ENCODE assay signal across 16 cellular contexts in the genomic region with DNA sequence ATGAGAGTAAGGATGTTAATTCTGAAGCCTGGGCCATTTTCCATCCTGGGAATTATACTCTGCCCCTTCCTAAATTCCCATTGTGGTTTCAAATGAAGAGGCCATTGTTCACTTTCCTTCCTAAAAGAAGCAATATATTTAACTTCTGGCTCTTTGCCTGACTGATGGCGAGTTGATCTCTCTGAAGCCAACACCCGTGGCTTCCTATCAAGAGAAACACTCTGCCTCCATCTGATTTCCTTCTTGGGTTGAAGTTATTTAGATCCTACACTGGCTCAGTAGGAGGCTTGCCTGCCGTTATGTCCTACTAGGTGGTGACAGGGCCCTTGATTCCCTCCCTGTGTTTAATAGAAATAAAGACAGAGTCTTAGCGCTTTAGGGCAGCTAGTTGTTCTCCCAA.
A peak's percentile ranks its signal among the peaks of the same experiment; 100 is the strongest.
DNase-seq lines count a peak whose midpoint lies in the region; ATAC-seq and TF ChIP-seq lines count a peak whose summit lies in the region.
"Had no signal": no experiment of that assay in that cellular context is flagged by ENCODE, and none has a peak within 500 bp of the region (broad histone marks: within the 10 kb centered on the region; RNA-seq: fewer than 3 reads in every experiment).

No MANE protein-coding gene starts in this region.

- peaks cover 100% of the 10 kb centered on the region for H3K4me1 ChIP-seq in CD4-positive, alpha-beta memory T cell (ENCODE audit: insufficient read depth, low read length)
- peaks cover 73% of the 10 kb centered on the region for H3K4me1 ChIP-seq in DND-41 (ENCODE audit: insufficient read depth, low read length)
- H3K4me1 ChIP-seq in ascending aorta, result peaks cover 6 to 12% of the 10 kb centered on the region in 2 donors
- H3K4me1 ChIP-seq in Peyer's patch, result peaks cover 0 to 8% (median 3%) of the 10 kb centered on the region in 4 donors
- H3K4me1 ChIP-seq: colonic mucosa, HAP-1 had no signal

- peaks cover 15 to 24% of the 10 kb centered on the region in 2 donors for H3K36me3 Mint-ChIP-seq in CD4-positive, alpha-beta memory T cell
- no peaks in the 10 kb centered on the region for H3K36me3 Mint-ChIP-seq in natural killer cell
- H3K36me3 Mint-ChIP-seq: stimulated activated memory B cell treated with anti-CD40 and anti-IgM and Interleukin-4, amounts not matched to agents 10 μg/mL and 1 μg/mL and 100 μg/mL, for 72 hours had no signal

- peaks cover 0 to 73% (median 36%) of the 10 kb centered on the region in 4 donors for H3K4me1 Mint-ChIP-seq in CD4-positive, alpha-beta memory T cell
- no peaks in the 10 kb centered on the region for H3K4me1 Mint-ChIP-seq in natural killer cell

- TF ChIP-seq CTCF in DND-41 (IDR thresholded peaks at IDR 0.05; ENCODE audit: borderline replicate concordance, extremely low read depth, low read length, poor library complexity, severe bottlenecking) (no peak), ascending aorta (IDR thresholded peaks at IDR 0.05) (no peak), natural killer cell (IDR thresholded peaks at IDR 0.05) (no peak), Peyer's patch (IDR thresholded peaks at IDR 0.05) (no peak)

- H3K4me3 ChIP-seq in CD4-positive, alpha-beta memory T cell (ENCODE audit: low read length in 2 of 2), result no peak overlapping the region
- H3K4me3 ChIP-seq in DND-41 (ENCODE audit: low read depth in 1 of 2, low read length in 2 of 2) (no peak overlapping the region), ascending aorta (no peak overlapping the region), Peyer's patch (no peak overlapping the region)
- H3K4me3 ChIP-seq: colonic mucosa, gastroesophageal sphincter, HAP-1, left lung, ovary had no signal

- H3K9me3 ChIP-seq in CD4-positive, alpha-beta memory T cell (ENCODE audit: control insufficient read depth in 1 of 2, low read length in 2 of 2), result no peaks in the 10 kb centered on the region
- H3K9me3 ChIP-seq in DND-41 (ENCODE audit: insufficient read depth, low read length, severe bottlenecking) (no peaks in the 10 kb centered on the region), ascending aorta (no peaks in the 10 kb centered on the region), Peyer's patch (no peaks in the 10 kb centered on the region)
- H3K9me3 ChIP-seq: colonic mucosa, gastroesophageal sphincter, HAP-1, left lung, ovary had no signal

- no peaks in the 10 kb centered on the region for H3K27me3 Mint-ChIP-seq in CD4-positive, alpha-beta memory T cell
- no peaks in the 10 kb centered on the region for H3K27me3 Mint-ChIP-seq in natural killer cell (ENCODE audit: low read depth in 2 of 2)

- CTCF ChIA-PET in CD4-positive, alpha-beta memory T cell (lab: Charles Lee; ENCODE audit: partially characterized antibody), result interaction anchor here (0.7 to 1.0 kb wide), 2 partner anchors 29 to 133 kb away, joined by 3 read pairs; no protein-coding TSS in a partner anchor

- H3K27me3 ChIP-seq in CD4-positive, alpha-beta memory T cell (ENCODE audit: insufficient read depth, low read length), result no peaks in the 10 kb centered on the region
- H3K27me3 ChIP-seq in DND-41 (ENCODE audit: insufficient read depth, low read length, poor library complexity) (no peaks in the 10 kb centered on the region), ascending aorta (no peaks in the 10 kb centered on the region), Peyer's patch (no peaks in the 10 kb centered on the region)
- H3K27me3 ChIP-seq: colonic mucosa, gastroesophageal sphincter, left lung, ovary had no signal

- H3K79me2 ChIP-seq in DND-41 (ENCODE audit: insufficient read depth, low read length), result peaks cover 99% of the 10 kb centered on the region

- ATAC-seq in DND-41 (ENCODE audit: insufficient read depth, low read depth) (no peak), natural killer cell (no peak), HG03196 (IDR thresholded peaks at IDR 0.05; ENCODE audit: unreplicated experiment) (no peak)
- ATAC-seq: gastroesophageal sphincter; left lung; Panc1; stimulated activated memory B cell treated with anti-CD40 and anti-IgM and Interleukin-4, amounts not matched to agents 10 μg/mL and 1 μg/mL and 100 μg/mL, for 72 hours had no signal

- no peak overlapping the region for H3K4me2 ChIP-seq in DND-41 (ENCODE audit: insufficient read depth, low read length)

- H3K9ac ChIP-seq in DND-41 (ENCODE audit: low read depth, low read length), result peak overlapping the region; percentile 47; the same call in 1 of the 2 replicates

- peak overlapping the region in 7 of 8 donors; percentile 12 to 74 (median 43) for H3K4me3 Mint-ChIP-seq in CD4-positive, alpha-beta memory T cell
- H3K4me3 Mint-ChIP-seq in natural killer cell, result peak overlapping the region; percentile 77
- H3K4me3 Mint-ChIP-seq: stimulated activated memory B cell treated with anti-CD40 and anti-IgM and Interleukin-4, amounts not matched to agents 10 μg/mL and 1 μg/mL and 100 μg/mL, for 72 hours had no signal

- H3K36me3 ChIP-seq in CD4-positive, alpha-beta memory T cell (ENCODE audit: insufficient read depth, low read length), result no peaks in the 10 kb centered on the region
- H3K36me3 ChIP-seq in DND-41 (ENCODE audit: insufficient read depth, low read length), result peaks cover 19% of the 10 kb centered on the region
- no peaks in the 10 kb centered on the region for H3K36me3 ChIP-seq in ascending aorta
- H3K36me3 ChIP-seq in Peyer's patch, result no peaks in the 10 kb centered on the region
- H3K36me3 ChIP-seq: colonic mucosa, gastroesophageal sphincter, HAP-1, left lung, ovary had no signal

- peak overlapping the region; percentile 12 for H3K27ac ChIP-seq in CD4-positive, alpha-beta memory T cell (ENCODE audit: low read depth, low read length)
- peak overlapping the region; percentile 90 for H3K27ac ChIP-seq in DND-41 (ENCODE audit: low read length)
- H3K27ac ChIP-seq in ascending aorta, result peak overlapping the region; percentile 2 to 21
- H3K27ac ChIP-seq in Peyer's patch, result no peak overlapping the region
- H3K27ac ChIP-seq: colonic mucosa, ovary had no signal

- H2AFZ ChIP-seq in DND-41 (ENCODE audit: low read depth, low read length), result no peak overlapping the region

- POLR2A ChIA-PET in CD4-positive, alpha-beta memory T cell (lab: Charles Lee; ENCODE audit: partially characterized antibody), result interaction anchor here (0.7 to 3.2 kb wide), 3 partner anchors 10 to 34 kb away, joined by 3 to 11 read pairs (median 4); no protein-coding TSS in a partner anchor

- no peaks in the 10 kb centered on the region; the same call in 1 of the 2 replicates for H4K20me1 ChIP-seq in DND-41 (ENCODE audit: insufficient read depth, low read length)

- H3K27ac Mint-ChIP-seq in CD4-positive, alpha-beta memory T cell, result peak overlapping the region in 6 of 7 donors; percentile 24 to 84 (median 72)
- H3K27ac Mint-ChIP-seq in natural killer cell, result no peak overlapping the region
- H3K27ac Mint-ChIP-seq: stimulated activated memory B cell treated with anti-CD40 and anti-IgM and Interleukin-4, amounts not matched to agents 10 μg/mL and 1 μg/mL and 100 μg/mL, for 72 hours had no signal

- peak in 1 of 5 donors; percentile 29 for DNase-seq in CD4-positive, alpha-beta memory T cell
- DNase-seq in DND-41 (no peak), ascending aorta (ENCODE audit: low spot score in 2 of 2) (no peak), natural killer cell (no peak), Peyer's patch (no peak), NCI-H82 treated with DMSO at 0.1 percent for 48 hours (lab: John Stamatoyannopoulos, UW; ENCODE audit: unreplicated experiment) (no peak)
- DNase-seq: colonic mucosa; KBM-7; left lung; ovary; stimulated activated CD4-positive, alpha-beta T cell treated with anti-CD3 and anti-CD28 coated beads, Interleukin-2, amount 100 ng/mL, for 24 hours had no signal

- TF ChIP-seq POLR2A in Peyer's patch (IDR thresholded peaks at IDR 0.05), result no peak

- no peaks in the 10 kb centered on the region for H3K9me3 Mint-ChIP-seq in CD4-positive, alpha-beta memory T cell
- H3K9me3 Mint-ChIP-seq in natural killer cell, result no peaks in the 10 kb centered on the region

- intact Hi-C loops in CD4-positive, alpha-beta memory T cell (cut with micrococcal nuclease), result no loop called here
- intact Hi-C loops in ascending aorta (cut with DNase I), result no loop called here
- intact Hi-C loops in natural killer cell (cut with micrococcal nuclease), result loop anchor here (2.0 kb wide), 1 partner anchor 26 kb away; no protein-coding TSS in a partner anchor

Comparison
In these comparisons a context has a peak if more than half of its experiments do, and no peak if none do; other contexts are left out.
1. H3K27ac ChIP-seq: peak in CD4-positive, alpha-beta memory T cell (single experiment), DND-41 (single experiment) and ascending aorta (2 of 2); none in Peyer's patch (0 of 4).
2. H3K27ac Mint-ChIP-seq: peak in CD4-positive, alpha-beta memory T cell (6 of 7); none in natural killer cell (0 of 2).